ENCODE assay signal across 13 cellular contexts in the genomic region with DNA sequence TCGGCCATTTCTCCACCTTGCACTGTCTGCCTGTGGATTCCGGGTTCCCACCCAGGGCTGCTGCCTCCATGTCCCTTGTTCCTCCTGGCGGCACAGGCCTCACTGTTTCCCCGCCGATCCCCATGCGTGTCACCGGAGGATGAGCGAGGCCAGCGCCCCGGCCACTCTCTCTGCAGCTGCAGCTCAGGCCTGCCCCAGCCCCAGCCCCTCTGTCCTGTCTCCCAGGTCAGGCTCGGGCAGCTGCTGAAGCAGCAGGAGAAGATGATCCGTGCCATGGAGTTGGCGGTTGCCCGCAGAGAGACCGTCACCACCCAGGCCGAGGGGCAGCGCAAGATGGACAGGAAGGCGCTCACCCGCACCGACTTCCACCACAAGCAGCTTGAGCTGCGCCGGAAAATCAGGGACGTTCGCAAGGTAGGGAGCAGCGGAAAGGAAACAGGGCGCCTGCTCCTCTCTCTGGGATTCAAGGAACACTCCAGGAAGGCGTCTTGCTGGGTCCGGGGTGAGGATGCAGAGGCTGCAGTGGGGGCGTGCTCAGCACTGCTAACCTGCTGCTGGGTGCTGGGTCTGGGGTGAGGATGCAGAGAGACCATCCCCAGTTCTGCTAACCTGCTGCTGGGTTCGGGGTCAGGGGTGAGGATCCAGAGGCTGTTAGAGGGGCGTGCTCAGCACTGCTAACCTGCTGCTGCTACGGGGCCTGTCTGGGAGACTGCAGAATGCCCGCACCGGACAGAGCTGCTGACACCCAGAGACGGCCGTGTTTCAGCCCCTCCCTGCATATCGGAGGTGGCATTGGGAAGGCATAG. TPM values are rescaled to one million over a fixed set of nuclear protein-coding genes. Genes with fewer than 3 reads are reported as not detected.
"Had no signal": no experiment of that assay in that cellular context is flagged by ENCODE, and none has a peak within 500 bp of the region (broad histone marks: within the 10 kb centered on the region; RNA-seq: fewer than 3 reads in every experiment).

No MANE protein-coding gene starts in this region.

- H3K36me3 Mint-ChIP-seq: activated CD8-positive, alpha-beta memory T cell treated with anti-CD3 and anti-CD28 coated beads, Interleukin-2, amount 10 ng/mL, durations not matched to agents 7 days and 5 days; natural killer cell treated with Interleukin-12 subunit alpha and Interleukin-12 subunit beta and Interleukin-15 and Interleukin-18, amount 100 ng/mL, for 72 hours had no signal

- H3K4me3 ChIP-seq: colonic mucosa, pancreas, skin epidermis had no signal

- H3K4me3 Mint-ChIP-seq: activated CD8-positive, alpha-beta memory T cell treated with anti-CD3 and anti-CD28 coated beads, Interleukin-2, amount 10 ng/mL, durations not matched to agents 7 days and 5 days; activated T-cell treated with anti-CD3 and anti-CD28 coated beads, Interleukin-2, amount 50 U/mL, for 4 hours; natural killer cell treated with Interleukin-12 subunit alpha and Interleukin-12 subunit beta and Interleukin-15 and Interleukin-18, amount 100 ng/mL, for 72 hours had no signal

- H3K27ac ChIP-seq: colonic mucosa, epithelial cell of prostate, pancreas, skin epidermis had no signal

- ATAC-seq: activated CD8-positive, alpha-beta memory T cell treated with anti-CD3 and anti-CD28 coated beads, Interleukin-2, amount 10 ng/mL, durations not matched to agents 7 days and 5 days; activated T-cell treated with anti-CD3 and anti-CD28 coated beads, Interleukin-2, amount 50 U/mL, for 4 hours; left cardiac atrium; pancreas had no signal

- DNase-seq: activated CD4-positive, alpha-beta T cell treated with anti-CD3 and anti-CD28 coated beads, Interleukin-2, amount 50 U/mL, for 48 hours; activated CD4-positive, CD25-positive, alpha-beta regulatory T cell treated with anti-CD3 and anti-CD28 coated beads, Interleukin-2, amount 50 U/mL, for 72 hours; activated naive CD4-positive, alpha-beta T cell; activated T-cell treated with anti-CD3 and anti-CD28 coated beads, Interleukin-2, amount 50 U/mL, for 4 hours; colonic mucosa; effector CD8-positive, alpha-beta T cell; left cardiac atrium had no signal

- H3K27me3 ChIP-seq: colonic mucosa, pancreas had no signal

- H3K27ac Mint-ChIP-seq: activated CD8-positive, alpha-beta memory T cell treated with anti-CD3 and anti-CD28 coated beads, Interleukin-2, amount 10 ng/mL, durations not matched to agents 7 days and 5 days; natural killer cell treated with Interleukin-12 subunit alpha and Interleukin-12 subunit beta and Interleukin-15 and Interleukin-18, amount 100 ng/mL, for 72 hours had no signal

- H3K9me3 Mint-ChIP-seq: activated T-cell treated with anti-CD3 and anti-CD28 coated beads, Interleukin-2, amount 50 U/mL, for 4 hours; natural killer cell treated with Interleukin-12 subunit alpha and Interleukin-12 subunit beta and Interleukin-15 and Interleukin-18, amount 100 ng/mL, for 72 hours had no signal

- H3K4me1 ChIP-seq: colonic mucosa, pancreas had no signal

- H3K27me3 Mint-ChIP-seq: natural killer cell treated with Interleukin-12 subunit alpha and Interleukin-12 subunit beta and Interleukin-15 and Interleukin-18, amount 100 ng/mL, for 72 hours had no signal

- H3K9me3 ChIP-seq: colonic mucosa, pancreas had no signal

- H3K36me3 ChIP-seq: colonic mucosa, pancreas had no signal

RNA-seq across cellular contexts. Expression of a gene that starts 58.8 kb away (rescaled TPM):
- total RNA-seq: T-helper 2 cell treated with Interferon-gamma antibody and Interleukin-4, amounts not matched to agents 100 ng/mL and 5 ng/mL, for 36 hours had no signal
